ENCODE assay signal across 16 cellular contexts in the genomic region with DNA sequence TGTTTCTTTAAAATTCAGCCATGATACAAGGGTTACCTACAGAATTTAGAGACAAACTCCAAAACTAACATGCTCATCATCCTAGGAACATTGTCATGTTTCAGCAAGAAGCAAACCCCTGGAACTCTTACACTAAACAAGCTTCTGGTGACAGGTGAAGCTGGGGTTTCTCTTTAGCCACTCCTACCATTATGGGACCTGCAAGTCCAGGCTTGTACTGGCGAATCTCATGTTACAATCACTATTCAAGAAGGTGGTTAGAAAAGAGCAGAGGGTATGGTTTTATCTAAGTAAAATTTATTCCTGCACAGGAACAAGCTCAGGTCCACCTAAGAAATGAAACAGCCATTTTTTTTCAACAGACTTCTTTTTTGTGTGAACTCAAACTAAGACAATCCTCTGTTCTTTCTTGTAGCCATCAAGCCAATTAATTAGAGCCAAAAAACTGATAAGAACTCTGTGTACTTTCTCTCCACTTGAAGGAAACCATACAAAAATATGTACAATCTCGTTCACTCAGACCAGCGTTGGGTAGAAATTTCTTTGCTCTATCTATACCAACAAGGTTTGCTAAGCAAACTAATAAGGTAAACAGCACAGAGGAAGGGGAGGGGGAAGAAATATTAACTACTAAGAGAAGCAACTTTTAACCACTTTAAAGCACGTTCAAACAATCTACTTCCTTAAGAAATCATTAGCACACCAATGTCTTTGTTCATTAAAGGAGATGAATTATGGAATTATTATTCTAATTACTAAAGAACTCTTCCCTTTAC.
DNase-seq lines count a peak whose midpoint lies in the region; ATAC-seq, FAIRE-seq and TF ChIP-seq lines count a peak whose summit lies in the region.
"Had no signal": no experiment of that assay in that cellular context is flagged by ENCODE, and none has a peak within 500 bp of the region (broad histone marks: within the 10 kb centered on the region; RNA-seq: fewer than 3 reads in every experiment).

No MANE protein-coding gene starts in this region.

- TF ChIP-seq CTCF in A549 (IDR thresholded peaks at IDR 0.05): no peak
- TF ChIP-seq CTCF in epithelial cell of esophagus (IDR thresholded peaks at IDR 0.05; ENCODE audit: insufficient read depth, low read depth, low read length, missing control alignments): no peak
- no peak for TF ChIP-seq CTCF in GM20000 (IDR thresholded peaks at IDR 0.05; ENCODE audit: extremely low read depth, missing control alignments)

- H3K4me3 ChIP-seq in A549: no peak overlapping the region
- H3K4me3 ChIP-seq in epithelial cell of esophagus (ENCODE audit: low read length): no peak overlapping the region

- POLR2A ChIA-PET in A549 (lab: Yijun Ruan, JAX): no interaction called here

- FAIRE-seq in A549 (lab: Jason Lieb, UNC): no peak
- FAIRE-seq: GM19239, H54, HTR-8/SVneo had no signal

- TF ChIP-seq RAD21 in A549 (conservative IDR thresholded peaks at IDR 0.05 in 1 of 2, IDR thresholded peaks at IDR 0.05 in 1 of 2): no peak

- no peak for ATAC-seq in A549
- ATAC-seq in GM18520 (IDR thresholded peaks at IDR 0.05; ENCODE audit: unreplicated experiment): no peak

- 37% methylated on average over 4 of the region's 4 CpGs for WGBS in A549 (ENCODE audit: missing lambda C conversion rate)

- peak overlapping the region in 1 of 2 experiments; percentile 58; a peak in 2 of 6 replicates for H3K27ac ChIP-seq in A549

- H3K9me3 ChIP-seq in A549: no peaks in the 10 kb centered on the region

- CTCF ChIA-PET in A549 (lab: Yijun Ruan, JAX): interaction anchor here (0.7 kb wide), 1 partner anchor 32 kb away, joined by 3 read pairs; no protein-coding TSS in a partner anchor

- peak overlapping the region; percentile 21; the same call in 1 of the 3 replicates for H3K4me2 ChIP-seq in A549

- TF ChIP-seq POLR2A in A549 (IDR thresholded peaks at IDR 0.05; ENCODE audit: low read length): no peak

- no peak for TF ChIP-seq EP300 in A549 (IDR thresholded peaks at IDR 0.05)

- DNase-seq in A549 (ENCODE audit: low read depth in 1 of 2, low spot score in 1 of 2) (no peak), NCI-H1105 (lab: John Stamatoyannopoulos, UW) (peak; percentile 84), NCI-H345 treated with DMSO at 0.1 percent for 48 hours (lab: John Stamatoyannopoulos, UW; ENCODE audit: unreplicated experiment) (peak; percentile 73), epithelial cell of esophagus (ENCODE audit: low read depth) (peak; percentile 74), hippocampal formation (lab: John Stamatoyannopoulos, UW) (no peak), NCI-H1694 (lab: John Stamatoyannopoulos, UW) (no peak), GM20000 (ENCODE audit: low spot score) (no peak)
- DNase-seq: activated naive CD4-positive, alpha-beta T cell treated with Interleukin-2 at 50 U/mL for 16 hours; caudate nucleus; erythroblast; hypothalamus; T1000 had no signal

- H3K4me1 ChIP-seq in A549: peaks cover 9% of the 10 kb centered on the region; the same call in 2 of the 3 replicates

TF ChIP-seq in A549, 52 proteins besides CTCF, POLR2A, EP300 and RAD21:
- TF ChIP-seq RFX5 (IDR thresholded peaks at IDR 0.05) (no peak), ZC3H11A (IDR thresholded peaks at IDR 0.05) (no peak), JUN (IDR thresholded peaks at IDR 0.05) (no peak), HEYL (CRISPR knock-in tag; IDR thresholded peaks at IDR 0.05) (no peak), RCOR1 (IDR thresholded peaks at IDR 0.05; ENCODE audit: low read depth, low read length) (no peak), FOXS1 (CRISPR knock-in tag; IDR thresholded peaks at IDR 0.05) (no peak), EHMT2 (IDR thresholded peaks at IDR 0.05; ENCODE audit: low read depth) (no peak), MAFK (IDR thresholded peaks at IDR 0.05; ENCODE audit: partially characterized antibody) (no peak), NFE2L2 (conservative IDR thresholded peaks at IDR 0.05; ENCODE audit: low read length) (no peak), HOXB5 (CRISPR knock-in tag; IDR thresholded peaks at IDR 0.05) (no peak), SREBF2 (IDR thresholded peaks at IDR 0.05) (no peak), BHLHE40 (IDR thresholded peaks at IDR 0.05; ENCODE audit: low read depth, low read length) (no peak), EHF (CRISPR knock-in tag; IDR thresholded peaks at IDR 0.05) (no peak), CBX2 (IDR thresholded peaks at IDR 0.05; ENCODE audit: borderline replicate concordance, low read depth) (no peak)
- TF ChIP-seq, protein P1, sequence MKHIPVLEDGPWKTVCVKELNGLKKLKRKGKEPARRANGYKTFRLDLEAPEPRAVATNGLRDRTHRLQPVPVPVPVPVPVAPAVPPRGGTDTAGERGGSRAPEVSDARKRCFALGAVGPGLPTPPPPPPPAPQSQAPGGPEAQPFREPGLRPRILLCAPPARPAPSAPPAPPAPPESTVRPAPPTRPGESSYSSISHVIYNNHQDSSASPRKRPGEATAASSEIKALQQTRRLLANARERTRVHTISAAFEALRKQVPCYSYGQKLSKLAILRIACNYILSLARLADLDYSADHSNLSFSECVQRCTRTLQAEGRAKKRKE (CRISPR knock-in tag; IDR thresholded peaks at IDR 0.05; ENCODE audit: low read depth): no peak
- TF ChIP-seq, protein P2, sequence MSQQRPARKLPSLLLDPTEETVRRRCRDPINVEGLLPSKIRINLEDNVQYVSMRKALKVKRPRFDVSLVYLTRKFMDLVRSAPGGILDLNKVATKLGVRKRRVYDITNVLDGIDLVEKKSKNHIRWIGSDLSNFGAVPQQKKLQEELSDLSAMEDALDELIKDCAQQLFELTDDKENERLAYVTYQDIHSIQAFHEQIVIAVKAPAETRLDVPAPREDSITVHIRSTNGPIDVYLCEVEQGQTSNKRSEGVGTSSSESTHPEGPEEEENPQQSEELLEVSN (IDR thresholded peaks at IDR 0.05; ENCODE audit: borderline replicate concordance, low read depth): no peak
- TF ChIP-seq, protein P3, sequence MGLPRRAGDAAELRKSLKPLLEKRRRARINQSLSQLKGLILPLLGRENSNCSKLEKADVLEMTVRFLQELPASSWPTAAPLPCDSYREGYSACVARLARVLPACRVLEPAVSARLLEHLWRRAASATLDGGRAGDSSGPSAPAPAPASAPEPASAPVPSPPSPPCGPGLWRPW (IDR thresholded peaks at IDR 0.05): no peak
- TF ChIP-seq, protein P4, sequence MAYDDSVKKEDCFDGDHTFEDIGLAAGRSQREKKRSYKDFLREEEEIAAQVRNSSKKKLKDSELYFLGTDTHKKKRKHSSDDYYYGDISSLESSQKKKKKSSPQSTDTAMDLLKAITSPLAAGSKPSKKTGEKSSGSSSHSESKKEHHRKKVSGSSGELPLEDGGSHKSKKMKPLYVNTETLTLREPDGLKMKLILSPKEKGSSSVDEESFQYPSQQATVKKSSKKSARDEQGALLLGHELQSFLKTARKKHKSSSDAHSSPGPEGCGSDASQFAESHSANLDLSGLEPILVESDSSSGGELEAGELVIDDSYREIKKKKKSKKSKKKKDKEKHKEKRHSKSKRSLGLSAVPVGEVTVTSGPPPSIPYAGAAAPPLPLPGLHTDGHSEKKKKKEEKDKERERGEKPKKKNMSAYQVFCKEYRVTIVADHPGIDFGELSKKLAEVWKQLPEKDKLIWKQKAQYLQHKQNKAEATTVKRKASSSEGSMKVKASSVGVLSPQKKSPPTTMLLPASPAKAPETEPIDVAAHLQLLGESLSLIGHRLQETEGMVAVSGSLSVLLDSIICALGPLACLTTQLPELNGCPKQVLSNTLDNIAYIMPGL (CRISPR knock-in tag; IDR thresholded peaks at IDR 0.05; ENCODE audit: borderline replicate concordance): no peak

Comparison
In these comparisons a context has a peak if more than half of its experiments do, and no peak if none do; other contexts are left out.
1. DNase-seq: peak in NCI-H1105 (single experiment), NCI-H345 treated with DMSO at 0.1 percent for 48 hours (single experiment) and epithelial cell of esophagus (single experiment); none in A549 (0 of 2), hippocampal formation (0 of 2), NCI-H1694 (single experiment) and GM20000 (single experiment).